In genomic region chr16:88569985-88570690, GRCh38 we compare ENCODE assay signal across 8 cellular contexts. TPM values are rescaled to one million over a fixed set of nuclear protein-coding genes. Genes with fewer than 3 reads are reported as not detected.
DNase-seq lines count a peak whose midpoint lies in the region; ATAC-seq and TF ChIP-seq lines count a peak whose summit lies in the region.

Gene ZC3H18 (plus strand): TSS chr16:88570403. CDS start chr16:88577124, 6,721 bp downstream.

- H3K27me3 ChIP-seq in BLaER1 treated with 17β-estradiol and CSF1 and Interleukin-3, amounts not matched to agents 10 nM and 100 nM = no peaks in the 10 kb centered on the region
- H3K27me3 ChIP-seq in liver (ENCODE audit: control insufficient read depth in 4 of 4, insufficient read depth in 4 of 4, low read length in 3 of 4) = no peaks in the 10 kb centered on the region

- no peak for TF ChIP-seq CTCF in liver (IDR thresholded peaks at IDR 0.05; ENCODE audit: low read depth, low read length, missing input control)

- peak; percentile 83 for ATAC-seq in GM19397 (IDR thresholded peaks at IDR 0.05; ENCODE audit: unreplicated experiment)
- ATAC-seq in HG03571 (IDR thresholded peaks at IDR 0.05; ENCODE audit: unreplicated experiment) = peak; percentile 59

- DNase-seq in NCI-H82 (lab: John Stamatoyannopoulos, UW) (peak; percentile 97), dermis microvascular lymphatic vessel endothelial cell (ENCODE audit: low read depth in 2 of 2) (peak; percentile 85 to 97)
- DNase-seq in activated CD4-positive, alpha-beta T cell treated with anti-CD3 and anti-CD28 coated beads, Interleukin-2, amount 50 U/mL, for 48 hours = peak; percentile 96 to 97
- DNase-seq in stimulated activated CD4-positive, alpha-beta T cell treated with anti-CD3 and anti-CD28 coated beads, Interleukin-4, amount 100 ng/mL, for 1 hour = peak; percentile 99

- peaks cover 40 to 65% (median 61%) of the 10 kb centered on the region in 10 experiments for H3K4me1 ChIP-seq in BLaER1 treated with 17β-estradiol and CSF1 and Interleukin-3, amounts not matched to agents 10 nM and 100 nM
- peaks cover 6 to 28% (median 19%) of the 10 kb centered on the region in 4 donors for H3K4me1 ChIP-seq in liver (ENCODE audit: control insufficient read depth in 4 of 4, insufficient read depth in 4 of 4, low read length in 3 of 4)

- peak within 1 kb of the TSS; percentile 56 to 95 (median 87) for H3K27ac ChIP-seq in BLaER1 treated with 17β-estradiol and CSF1 and Interleukin-3, amounts not matched to agents 10 nM and 100 nM
- peak within 1 kb of the TSS; percentile 50 to 63 for H3K27ac ChIP-seq in liver (ENCODE audit: low read depth in 1 of 2, low read length in 2 of 2)

- TF ChIP-seq RAD21 in liver (IDR thresholded peaks at IDR 0.05) = no peak

- peaks cover 35 to 48% (median 48%) of the 10 kb centered on the region in 11 experiments; a peak in 21 of 22 replicates for H4K20me1 ChIP-seq in BLaER1 treated with 17β-estradiol and CSF1 and Interleukin-3, amounts not matched to agents 10 nM and 100 nM

- H3K4me3 ChIP-seq in BLaER1 treated with 17β-estradiol and CSF1 and Interleukin-3, amounts not matched to agents 10 nM and 100 nM = peak within 1 kb of the TSS; percentile 86 to 99 (median 96)
- H3K4me3 ChIP-seq in liver (ENCODE audit: low read depth in 1 of 3, low read length in 3 of 3) = peak within 1 kb of the TSS; percentile 57 to 95 (median 86)

- under 1% methylated on average over 90 of the region's 90 CpGs for WGBS in liver

- peak within 1 kb of the TSS; percentile 96 to 100 (median 99) for H3K4me2 ChIP-seq in BLaER1 treated with 17β-estradiol and CSF1 and Interleukin-3, amounts not matched to agents 10 nM and 100 nM

- peaks cover 23 to 39% (median 35%) of the 10 kb centered on the region in 11 experiments for H3K36me3 ChIP-seq in BLaER1 treated with 17β-estradiol and CSF1 and Interleukin-3, amounts not matched to agents 10 nM and 100 nM
- peaks cover 1 to 7% (median 4%) of the 10 kb centered on the region in 4 donors for H3K36me3 ChIP-seq in liver (ENCODE audit: control insufficient read depth in 4 of 4, insufficient read depth in 3 of 4, low read depth in 1 of 4, low read length in 3 of 4)

- peak within 1 kb of the TSS; percentile 87 to 98 (median 93) for H3K9ac ChIP-seq in BLaER1 treated with 17β-estradiol and CSF1 and Interleukin-3, amounts not matched to agents 10 nM and 100 nM
- H3K9ac ChIP-seq in liver (ENCODE audit: low read depth in 1 of 2, low read length in 2 of 2) = peak within 1 kb of the TSS; percentile 24 to 68

- peaks cover 0 to 11% (median 0%) of the 10 kb centered on the region in 11 experiments; a peak in 5 of 22 replicates for H3K9me3 ChIP-seq in BLaER1 treated with 17β-estradiol and CSF1 and Interleukin-3, amounts not matched to agents 10 nM and 100 nM (replicated peaks in 1 of 11)
- no peaks in the 10 kb centered on the region for H3K9me3 ChIP-seq in liver (ENCODE audit: control insufficient read depth in 4 of 4, low read length in 3 of 4)

TF ChIP-seq in liver, 16 proteins besides CTCF, POLR2A, EP300 and RAD21:
- TF ChIP-seq HNF4G (IDR thresholded peaks at IDR 0.05) (no peak), GABPA (IDR thresholded peaks at IDR 0.05 in 1 of 2, conservative IDR thresholded peaks at IDR 0.05 in 1 of 2) (peak; percentile 38 to 89), YY1 (IDR thresholded peaks at IDR 0.05) (peak; percentile 95), SP1 (IDR thresholded peaks at IDR 0.05) (peak; percentile 39), RXRA (IDR thresholded peaks at IDR 0.05) (no peak), FOXA2 (IDR thresholded peaks at IDR 0.05) (no peak), EGR1 (IDR thresholded peaks at IDR 0.05; ENCODE audit: low read depth in 2 of 2) (peak; percentile 89 to 99)
- TF ChIP-seq, protein P1, sequence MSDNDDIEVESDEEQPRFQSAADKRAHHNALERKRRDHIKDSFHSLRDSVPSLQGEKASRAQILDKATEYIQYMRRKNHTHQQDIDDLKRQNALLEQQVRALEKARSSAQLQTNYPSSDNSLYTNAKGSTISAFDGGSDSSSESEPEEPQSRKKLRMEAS (IDR thresholded peaks at IDR 0.05) = no peak

RNA-seq across cellular contexts. Expression of gene ZC3H18, which starts in this region (rescaled TPM):
- total RNA-seq in dermis microvascular lymphatic vessel endothelial cell (7.4 and 9.1 TPM in 2 replicates), liver (10 to 100 TPM; 10.2 to 10.3 TPM)
- polyA plus RNA-seq in liver = 10 to 100 TPM; 10.7 to 10.9 TPM

Comparison
In these comparisons a context has a peak if more than half of its experiments do, and no peak if none do; other contexts are left out.
1. Peak in every context shown above with its lines: DNase-seq, ATAC-seq, H3K4me3 ChIP-seq and H3K27ac ChIP-seq.